In genomic region chr14:101027291-101027690, GRCh38 we compare ENCODE assay signal across 28 cellular contexts.
"Had no signal": no experiment of that assay in that cellular context is flagged by ENCODE, and none has a peak within 500 bp of the region (broad histone marks: within the 10 kb centered on the region; RNA-seq: fewer than 3 reads in every experiment).

No MANE protein-coding gene starts in this region.

- H3K4me1 ChIP-seq: colonic mucosa, esophagus squamous epithelium, pancreas, tibial nerve, upper lobe of left lung, uterus had no signal

- H3K36me3 Mint-ChIP-seq: immature natural killer cell; mesothelial cell of epicardium; naive B cell; natural killer cell treated with Interleukin-12 subunit alpha and Interleukin-12 subunit beta and Interleukin-15 and Interleukin-18, amount 100 ng/mL, for 72 hours; stimulated activated naive B cell treated with anti-CD40 and anti-IgM and Interleukin-4, amounts not matched to agents 10 μg/mL and 1 μg/mL and 100 μg/mL, for 72 hours had no signal

- H3K27ac Mint-ChIP-seq: dendritic cell treated with granulocyte-macrophage colony-stimulating factor and Interleukin-4, amounts not matched to agents 40 ng/mL and 50 ng/mL, for 4 days; effector memory CD8-positive, alpha-beta T cell; immature natural killer cell; mesothelial cell of epicardium; naive B cell; natural killer cell treated with Interleukin-12 subunit alpha and Interleukin-12 subunit beta and Interleukin-15 and Interleukin-18, amount 100 ng/mL, for 72 hours; progenitor cell of endocrine pancreas; stimulated activated naive B cell treated with anti-CD40 and anti-IgM and Interleukin-4, amounts not matched to agents 10 μg/mL and 1 μg/mL and 100 μg/mL, for 72 hours; stimulated activated naive CD8-positive, alpha-beta T cell treated with anti-CD3 and anti-CD28 coated beads, Interleukin-15, Interleukin-2, amounts not matched to agents 100 ng/mL and 50 ng/mL, for 24 hours had no signal

- H3K27ac ChIP-seq: colonic mucosa, esophagus squamous epithelium, neutrophil, pancreas, skin epidermis, thoracic aorta, tibial nerve, upper lobe of left lung, uterus had no signal

- H3K27me3 ChIP-seq: colonic mucosa, esophagus squamous epithelium, neutrophil, pancreas, tibial nerve, upper lobe of left lung, uterus had no signal

- ATAC-seq: effector memory CD8-positive, alpha-beta T cell; mucosa of descending colon; natural killer cell treated with Interleukin-12 subunit alpha and Interleukin-12 subunit beta and Interleukin-15 and Interleukin-18, amount 100 ng/mL, for 72 hours; pancreas; stimulated activated naive B cell treated with anti-CD40 and anti-IgM and Interleukin-4, amounts not matched to agents 10 μg/mL and 1 μg/mL and 100 μg/mL, for 72 hours had no signal

- H3K9me3 ChIP-seq: colonic mucosa, esophagus squamous epithelium, mucosa of descending colon, neutrophil, pancreas, thoracic aorta, tibial nerve, upper lobe of left lung, uterus had no signal

- H3K4me1 Mint-ChIP-seq: immature natural killer cell; mesothelial cell of epicardium; naive B cell; neural crest cell; stimulated activated naive B cell treated with anti-CD40 and anti-IgM and Interleukin-4, amounts not matched to agents 10 μg/mL and 1 μg/mL and 100 μg/mL, for 72 hours had no signal

- H3K27me3 Mint-ChIP-seq: dendritic cell treated with granulocyte-macrophage colony-stimulating factor and Interleukin-4, amounts not matched to agents 40 ng/mL and 50 ng/mL, for 4 days; natural killer cell treated with Interleukin-12 subunit alpha and Interleukin-12 subunit beta and Interleukin-15 and Interleukin-18, amount 100 ng/mL, for 72 hours; progenitor cell of endocrine pancreas; stimulated activated naive B cell treated with anti-CD40 and anti-IgM and Interleukin-4, amounts not matched to agents 10 μg/mL and 1 μg/mL and 100 μg/mL, for 72 hours had no signal

- H3K4me3 ChIP-seq: colonic mucosa, esophagus squamous epithelium, lung, mucosa of descending colon, pancreas, skin epidermis, thoracic aorta, tibial nerve, upper lobe of left lung, uterus had no signal

- DNase-seq: central memory CD4-positive, alpha-beta T cell; colonic mucosa; effector memory CD8-positive, alpha-beta T cell; erythroblast; esophagus squamous epithelium; foreskin melanocyte; hypothalamus; immature natural killer cell; mesenchymal stem cell; mucosa of descending colon; naive B cell; stimulated activated CD4-positive, alpha-beta T cell treated with anti-CD3 and anti-CD28 coated beads, Interleukin-15, amount 100 ng/mL, for 24 hours; stimulated activated CD4-positive, alpha-beta T cell treated with anti-CD3 and anti-CD28 coated beads, Interleukin-2, amount 100 ng/mL, for 48 hours; stimulated activated naive B cell treated with anti-CD40 and anti-IgM and Interleukin-4, amounts not matched to agents 10 μg/mL and 1 μg/mL and 100 μg/mL, for 72 hours; upper lobe of left lung; uterus had no signal

- H3K9me3 Mint-ChIP-seq: effector memory CD8-positive, alpha-beta T cell; natural killer cell treated with Interleukin-12 subunit alpha and Interleukin-12 subunit beta and Interleukin-15 and Interleukin-18, amount 100 ng/mL, for 72 hours; neural crest cell; stimulated activated naive B cell treated with anti-CD40 and anti-IgM and Interleukin-4, amounts not matched to agents 10 μg/mL and 1 μg/mL and 100 μg/mL, for 72 hours; stimulated activated naive CD8-positive, alpha-beta T cell treated with anti-CD3 and anti-CD28 coated beads, Interleukin-15, Interleukin-2, amounts not matched to agents 100 ng/mL and 50 ng/mL, for 24 hours had no signal

- H3K4me3 Mint-ChIP-seq: dendritic cell treated with granulocyte-macrophage colony-stimulating factor and Interleukin-4, amounts not matched to agents 40 ng/mL and 50 ng/mL, for 4 days; effector memory CD8-positive, alpha-beta T cell; immature natural killer cell; mesothelial cell of epicardium; naive B cell; natural killer cell treated with Interleukin-12 subunit alpha and Interleukin-12 subunit beta and Interleukin-15 and Interleukin-18, amount 100 ng/mL, for 72 hours; neural crest cell; stimulated activated naive B cell treated with anti-CD40 and anti-IgM and Interleukin-4, amounts not matched to agents 10 μg/mL and 1 μg/mL and 100 μg/mL, for 72 hours; stimulated activated naive CD8-positive, alpha-beta T cell treated with anti-CD3 and anti-CD28 coated beads, Interleukin-15, Interleukin-2, amounts not matched to agents 100 ng/mL and 50 ng/mL, for 24 hours had no signal

- H3K36me3 ChIP-seq: colonic mucosa, esophagus squamous epithelium, neutrophil, pancreas, thoracic aorta, upper lobe of left lung, uterus had no signal
